ENCODE assay signal across 26 cellular contexts in the genomic region with DNA sequence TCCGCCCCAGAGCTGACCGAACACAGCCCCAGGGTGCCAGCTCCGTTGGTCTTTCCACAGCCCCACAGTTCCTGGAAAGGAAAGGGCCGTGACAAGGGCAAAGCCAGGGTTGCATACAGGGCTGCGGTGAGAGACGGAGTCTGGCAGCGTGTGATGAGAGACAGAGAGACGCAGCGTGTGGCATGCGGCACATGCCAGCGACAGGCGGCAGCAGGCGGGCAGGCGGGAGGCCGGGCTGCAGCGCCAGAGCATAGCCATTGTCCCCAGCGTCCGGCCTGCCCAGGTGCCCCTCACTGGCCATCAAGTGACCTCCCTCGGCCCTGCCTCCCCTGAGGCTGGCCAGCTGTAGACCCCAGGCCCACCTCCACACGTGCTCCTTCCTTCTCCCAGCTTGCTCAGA. TPM values are rescaled to one million over a fixed set of nuclear protein-coding genes. Genes with fewer than 3 reads are reported as not detected.
"Had no signal": no experiment of that assay in that cellular context is flagged by ENCODE, and none has a peak within 500 bp of the region (broad histone marks: within the 10 kb centered on the region; RNA-seq: fewer than 3 reads in every experiment).

No MANE protein-coding gene starts in this region.

- H3K9me3 Mint-ChIP-seq: effector memory CD8-positive, alpha-beta T cell; naive thymus-derived CD4-positive, alpha-beta T cell; neural progenitor cell; stimulated activated effector memory CD8-positive, alpha-beta T cell treated with anti-CD3 and anti-CD28 coated beads, Interleukin-12 subunit alpha, Interleukin-12 subunit beta, amount 100 ng/mL, for 72 hours; type B pancreatic cell had no signal

- H3K27me3 ChIP-seq: gastrocnemius medialis, heart left ventricle, testis, tibial artery had no signal

- H3K4me3 Mint-ChIP-seq: effector memory CD8-positive, alpha-beta T cell; naive thymus-derived CD4-positive, alpha-beta T cell; nephron; neural progenitor cell; stimulated activated effector memory CD8-positive, alpha-beta T cell treated with anti-CD3 and anti-CD28 coated beads, Interleukin-12 subunit alpha, Interleukin-12 subunit beta, amount 100 ng/mL, for 72 hours; type B pancreatic cell had no signal

- H3K4me1 ChIP-seq: sigmoid colon had no signal

- H3K9ac ChIP-seq: neural progenitor cell had no signal

- H3K4me3 ChIP-seq: coronary artery, gastrocnemius medialis, heart left ventricle, hepatocyte, left lung, neural progenitor cell, prostate gland, sigmoid colon, testis, tibial artery had no signal

- DNase-seq: effector memory CD8-positive, alpha-beta T cell; erythroblast; heart left ventricle; left cardiac atrium; left lung; mesendoderm; midbrain; naive thymus-derived CD4-positive, alpha-beta T cell; nucleus accumbens; sigmoid colon; stimulated activated CD4-positive, alpha-beta T cell treated with anti-CD3 and anti-CD28 coated beads, Interleukin-2, amount 100 ng/mL, for 24 hours; stimulated activated CD4-positive, alpha-beta T cell treated with anti-CD3 and anti-CD28 coated beads, Interleukin-4, amount 100 ng/mL, for 24 hours; stimulated activated naive CD8-positive, alpha-beta T cell treated with anti-CD3 and anti-CD28 coated beads, Interleukin-15, Interleukin-2, amounts not matched to agents 100 U/mL and 50 U/mL, for 24 hours; testis; tibial artery had no signal

- H3K27ac ChIP-seq: coronary artery, gastrocnemius medialis, heart left ventricle, hepatocyte, left lung, neural progenitor cell, prostate gland, sigmoid colon, testis, tibial artery had no signal

- ATAC-seq: effector memory CD8-positive, alpha-beta T cell; gastrocnemius medialis; heart left ventricle; left cardiac atrium; left lung; naive thymus-derived CD4-positive, alpha-beta T cell; right cardiac atrium; stimulated activated effector memory CD8-positive, alpha-beta T cell treated with anti-CD3 and anti-CD28 coated beads, Interleukin-12 subunit alpha, Interleukin-12 subunit beta, amount 100 ng/mL, for 72 hours; stimulated activated naive CD8-positive, alpha-beta T cell treated with anti-CD3 and anti-CD28 coated beads, Interleukin-15, Interleukin-2, amounts not matched to agents 100 U/mL and 50 U/mL, for 24 hours had no signal

- H3K36me3 ChIP-seq: gastrocnemius medialis, heart left ventricle, left lung, neural progenitor cell, prostate gland, sigmoid colon, tibial artery had no signal

- H3K27ac Mint-ChIP-seq: effector memory CD8-positive, alpha-beta T cell; naive thymus-derived CD4-positive, alpha-beta T cell; nephron; neural progenitor cell; stimulated activated effector memory CD8-positive, alpha-beta T cell treated with anti-CD3 and anti-CD28 coated beads, Interleukin-12 subunit alpha, Interleukin-12 subunit beta, amount 100 ng/mL, for 72 hours; type B pancreatic cell had no signal

- H3K9me3 ChIP-seq: gastrocnemius medialis, heart left ventricle, left lung, prostate gland, testis, tibial artery had no signal

- H2AFZ ChIP-seq: hepatocyte, neural progenitor cell had no signal

- H3K4me2 ChIP-seq: hepatocyte, neural progenitor cell had no signal

- H3K36me3 Mint-ChIP-seq: neural progenitor cell; stimulated activated effector memory CD8-positive, alpha-beta T cell treated with anti-CD3 and anti-CD28 coated beads, Interleukin-12 subunit alpha, Interleukin-12 subunit beta, amount 100 ng/mL, for 72 hours; type B pancreatic cell had no signal

RNA-seq across cellular contexts. Expression of a gene that starts 8.6 kb away (rescaled TPM):
- total RNA-seq: glomerular endothelial cell, kidney epithelial cell had no signal
